In the genomic region with DNA sequence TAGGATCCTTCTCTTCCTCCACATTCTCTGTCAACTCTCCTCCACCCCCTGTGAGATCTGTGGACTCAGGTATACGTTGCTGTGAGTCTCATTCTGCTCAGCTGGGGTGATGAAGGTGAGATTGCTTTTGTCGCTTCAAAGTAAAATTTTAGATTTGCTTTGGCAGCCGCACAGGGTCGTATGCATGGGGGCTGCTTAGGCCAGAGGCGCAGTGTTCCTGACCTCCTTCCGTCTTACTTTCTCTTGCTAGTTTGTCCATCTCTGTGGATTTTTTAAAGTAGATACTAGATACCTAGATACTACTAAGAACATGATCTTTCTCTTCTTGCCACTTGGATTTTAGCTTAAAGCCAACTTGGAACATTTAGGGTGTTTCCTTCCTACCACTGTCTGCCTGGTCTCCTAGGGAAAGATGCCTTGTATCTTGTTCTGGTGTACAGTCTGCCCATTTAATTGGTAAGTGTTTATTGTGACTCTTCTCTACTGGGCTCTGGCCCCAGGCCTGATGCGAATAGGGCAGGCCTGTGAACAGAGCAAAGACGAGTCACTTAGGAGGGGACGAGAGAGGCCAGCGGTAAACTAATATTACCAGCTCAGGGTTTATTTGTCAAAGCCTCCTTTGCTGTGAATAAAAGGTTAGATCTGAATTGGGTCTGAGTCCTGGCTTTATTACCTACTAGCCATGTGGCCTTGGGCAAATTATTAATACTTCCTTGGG, we compare ENCODE assay signal across 10 cellular contexts. TPM values are rescaled to one million over a fixed set of nuclear protein-coding genes. Genes with fewer than 3 reads are reported as not detected.
DNase-seq lines count a peak whose midpoint lies in the region; TF ChIP-seq lines count a peak whose summit lies in the region.
"Had no signal": no experiment of that assay in that cellular context is flagged by ENCODE, and none has a peak within 500 bp of the region (broad histone marks: within the 10 kb centered on the region; RNA-seq: fewer than 3 reads in every experiment).

No MANE protein-coding gene starts in this region.

- in situ Hi-C loops in HAP-1 (cut with MboI; ENCODE audit: low sequenced_read_pairs) = no loop called here

- peak overlapping the region; percentile 9 for H3K27ac Mint-ChIP-seq in activated naive CD4-positive, alpha-beta T cell treated with anti-CD3 and anti-CD28 coated beads for 36 hours

- peaks cover 69% of the 10 kb centered on the region for H3K4me1 Mint-ChIP-seq in activated naive CD4-positive, alpha-beta T cell treated with anti-CD3 and anti-CD28 coated beads for 36 hours (ENCODE audit: low read depth)

- no peak overlapping the region for H3K9ac ChIP-seq in stomach smooth muscle (ENCODE audit: low read length in 2 of 2)

- CTCF ChIA-PET in activated naive CD4-positive, alpha-beta T cell treated with anti-CD3 and anti-CD28 coated beads for 36 hours (lab: Charles Lee) = interaction anchor here (0.6 to 5.9 kb wide), 6 partner anchors 10 to 226 kb away, joined by 3 to 44 read pairs (median 4); no protein-coding TSS in a partner anchor

- H3K27me3 ChIP-seq in MG63 = no peaks in the 10 kb centered on the region
- no peaks in the 10 kb centered on the region for H3K27me3 ChIP-seq in stomach smooth muscle (ENCODE audit: control insufficient read depth in 1 of 2, insufficient read depth in 2 of 2, low read length in 2 of 2)
- H3K27me3 ChIP-seq in HAP-1 (ENCODE audit: low read depth) = no peaks in the 10 kb centered on the region

- H3K4me3 Mint-ChIP-seq in activated naive CD4-positive, alpha-beta T cell treated with anti-CD3 and anti-CD28 coated beads for 36 hours = no peak overlapping the region
- H3K4me3 Mint-ChIP-seq: neural crest cell had no signal

- no peak for DNase-seq in activated naive CD4-positive, alpha-beta T cell treated with anti-CD3 and anti-CD28 coated beads for 36 hours
- no peak for DNase-seq in activated naive CD4-positive, alpha-beta T cell treated with anti-CD3 and anti-CD28 coated beads, Interleukin-2, amount 50 U/mL, for 16 hours
- DNase-seq in MG63 (peak; percentile 59), epithelial cell of esophagus (ENCODE audit: low read depth) (peak; percentile 31), HuH-7 (ENCODE audit: low spot score) (no peak), HAP-1 (ENCODE audit: low spot score in 2 of 2) (no peak), D341Med (ENCODE audit: low spot score) (no peak)
- DNase-seq: NCI-H2171 had no signal

- no peaks in the 10 kb centered on the region for H3K36me3 Mint-ChIP-seq in activated naive CD4-positive, alpha-beta T cell treated with anti-CD3 and anti-CD28 coated beads for 36 hours (ENCODE audit: low read depth)

- H3K9me3 Mint-ChIP-seq in activated naive CD4-positive, alpha-beta T cell treated with anti-CD3 and anti-CD28 coated beads for 36 hours = no peaks in the 10 kb centered on the region
- H3K9me3 Mint-ChIP-seq: neural crest cell had no signal

- no peak for TF ChIP-seq CTCF in epithelial cell of esophagus (IDR thresholded peaks at IDR 0.05; ENCODE audit: insufficient read depth, low read depth, low read length, missing control alignments)

- peak overlapping the region; percentile 24 for H3K27ac ChIP-seq in stomach smooth muscle (ENCODE audit: low read length)

- H3K4me3 ChIP-seq in MG63 (no peak overlapping the region), epithelial cell of esophagus (ENCODE audit: low read length) (no peak overlapping the region), stomach smooth muscle (ENCODE audit: low read length in 2 of 2) (no peak overlapping the region), HAP-1 (no peak overlapping the region)

- H3K9me3 ChIP-seq in MG63 (no peaks in the 10 kb centered on the region), stomach smooth muscle (ENCODE audit: control insufficient read depth in 2 of 2, low read length in 2 of 2) (no peaks in the 10 kb centered on the region), HAP-1 (no peaks in the 10 kb centered on the region)

- H3K36me3 ChIP-seq in MG63 = no peaks in the 10 kb centered on the region
- no peaks in the 10 kb centered on the region for H3K36me3 ChIP-seq in stomach smooth muscle (ENCODE audit: control insufficient read depth in 2 of 2, insufficient read depth in 2 of 2, low read length in 2 of 2)
- no peaks in the 10 kb centered on the region for H3K36me3 ChIP-seq in HAP-1 (replicated peaks)

- intact Hi-C loops in activated naive CD4-positive, alpha-beta T cell treated with anti-CD3 and anti-CD28 coated beads for 36 hours (cut with micrococcal nuclease) = loop anchor here (1.0 to 2.0 kb wide), 3 partner anchors 8 to 14 kb away; no protein-coding TSS in a partner anchor

- no peaks in the 10 kb centered on the region for H3K27me3 Mint-ChIP-seq in activated naive CD4-positive, alpha-beta T cell treated with anti-CD3 and anti-CD28 coated beads for 36 hours (ENCODE audit: low read depth)

- peaks cover 42% of the 10 kb centered on the region for H3K4me1 ChIP-seq in stomach smooth muscle (ENCODE audit: control insufficient read depth, insufficient read depth, low read length)
- no peaks in the 10 kb centered on the region for H3K4me1 ChIP-seq in HAP-1

RNA-seq across cellular contexts. Expression of a gene that starts 32.0 kb away (rescaled TPM):
- 10 to 100 TPM; 83.4 to 85.3 TPM for total RNA-seq in activated naive CD4-positive, alpha-beta T cell treated with anti-CD3 and anti-CD28 coated beads for 36 hours
- total RNA-seq in MG63 (2014; rRNA removed; shearing (Covaris generic); ENCODE audit: low replicate concordance) = 28.1 and 32.3 TPM in 2 replicates

RNA-seq across cellular contexts. Expression of a gene that starts 53.9 kb away (rescaled TPM):
- total RNA-seq in activated naive CD4-positive, alpha-beta T cell treated with anti-CD3 and anti-CD28 coated beads for 36 hours = not detected
- total RNA-seq in MG63 (2014; rRNA removed; shearing (Covaris generic); ENCODE audit: low replicate concordance) = not detected in 2 replicates
- total RNA-seq: neural crest cell had no signal

RNA-seq across cellular contexts. Expression of a gene that starts 55.6 kb away (rescaled TPM):
- total RNA-seq in activated naive CD4-positive, alpha-beta T cell treated with anti-CD3 and anti-CD28 coated beads for 36 hours = not detected
- not detected in 2 replicates for total RNA-seq in MG63 (2014; rRNA removed; shearing (Covaris generic); ENCODE audit: low replicate concordance)
- total RNA-seq: neural crest cell had no signal

Comparison
In these comparisons a context has a peak if more than half of its experiments do, and no peak if none do; other contexts are left out.
1. DNase-seq: peak in MG63 (single experiment) and epithelial cell of esophagus (single experiment); none in activated naive CD4-positive, alpha-beta T cell treated with anti-CD3 and anti-CD28 coated beads for 36 hours (single experiment), activated naive CD4-positive, alpha-beta T cell treated with anti-CD3 and anti-CD28 coated beads, Interleukin-2, amount 50 U/mL, for 16 hours (single experiment), HuH-7 (single experiment), HAP-1 (0 of 2) and D341Med (single experiment).